In the genomic region with DNA sequence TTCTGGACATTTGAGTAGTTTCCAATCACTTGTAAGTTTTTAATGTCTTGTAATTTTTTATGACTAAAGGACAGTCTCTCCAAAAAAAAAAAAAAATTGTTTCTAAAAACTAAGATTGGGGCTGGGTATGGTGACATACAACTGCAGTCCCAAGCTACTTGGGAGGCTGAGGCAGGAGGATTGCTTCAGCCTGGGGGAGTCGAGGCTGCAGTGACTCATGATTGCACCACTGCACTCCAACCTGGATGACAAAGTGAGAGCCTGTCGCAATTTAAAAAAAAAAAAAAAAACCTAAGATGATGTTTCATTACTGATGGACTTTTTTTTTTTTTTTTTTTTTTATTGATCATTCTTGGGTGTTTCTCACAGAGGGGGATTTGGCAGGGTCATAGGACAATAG, we compare ENCODE assay signal across 19 cellular contexts. TPM values are rescaled to one million over a fixed set of nuclear protein-coding genes. Genes with fewer than 3 reads are reported as not detected.
"Had no signal": no experiment of that assay in that cellular context is flagged by ENCODE, and none has a peak within 500 bp of the region (broad histone marks: within the 10 kb centered on the region; RNA-seq: fewer than 3 reads in every experiment).

No MANE protein-coding gene starts in this region.

- H3K27ac ChIP-seq: ascending aorta, brain microvascular endothelial cell, gastroesophageal sphincter, heart left ventricle, spleen, upper lobe of right lung, WERI-Rb-1 had no signal

- H3K27me3 ChIP-seq: ascending aorta, brain microvascular endothelial cell, gastroesophageal sphincter, heart left ventricle, spleen, upper lobe of right lung had no signal

- DNase-seq: activated CD4-positive, alpha-beta T cell treated with anti-CD3 and anti-CD28 coated beads, Interleukin-2, amount 10 ng/mL, durations not matched to agents 7 days and 5 days; activated CD4-positive, CD25-positive, alpha-beta regulatory T cell treated with anti-CD3 and anti-CD28 coated beads, Interleukin-2, amount 50 U/mL, for 72 hours; activated CD8-positive, alpha-beta T cell treated with anti-CD3 and anti-CD28 coated beads, Interleukin-2, amount 10 ng/mL, durations not matched to agents 7 days and 5 days; activated gamma-delta T cell treated with Interleukin-2 at 50 U/mL for 16 hours; brain microvascular endothelial cell; effector memory CD4-positive, alpha-beta T cell; heart left ventricle; islet precursor cell; left cardiac atrium; occipital lobe; spleen; stimulated activated CD4-positive, alpha-beta T cell treated with anti-CD3 and anti-CD28 coated beads, Interleukin-4, amount 100 ng/mL, for 1 hour; stimulated activated naive CD8-positive, alpha-beta T cell treated with anti-CD3 and anti-CD28 coated beads, Interleukin-15, Interleukin-2, amounts not matched to agents 100 U/mL and 50 U/mL, for 24 hours; upper lobe of right lung; WERI-Rb-1 had no signal

- H3K9me3 ChIP-seq: ascending aorta, gastroesophageal sphincter, heart left ventricle, upper lobe of right lung had no signal

- H3K36me3 ChIP-seq: ascending aorta, brain microvascular endothelial cell, gastroesophageal sphincter, heart left ventricle, spleen, upper lobe of right lung, WERI-Rb-1 had no signal

- ATAC-seq: activated CD8-positive, alpha-beta T cell treated with anti-CD3 and anti-CD28 coated beads, Interleukin-2, amount 10 ng/mL, durations not matched to agents 7 days and 5 days; esophagus mucosa; gastroesophageal sphincter; heart left ventricle; left cardiac atrium; stimulated activated naive CD8-positive, alpha-beta T cell treated with anti-CD3 and anti-CD28 coated beads, Interleukin-15, Interleukin-2, amounts not matched to agents 100 U/mL and 50 U/mL, for 24 hours; upper lobe of right lung had no signal

- H3K4me3 ChIP-seq: ascending aorta, gastroesophageal sphincter, heart left ventricle, spleen, upper lobe of right lung had no signal

- H3K4me1 ChIP-seq: gastroesophageal sphincter, upper lobe of right lung had no signal

RNA-seq across cellular contexts. Expression of a gene that starts 34.4 kb away (rescaled TPM):
- total RNA-seq: activated CD4-positive, alpha-beta T cell treated with anti-CD3 and anti-CD28 coated beads, Interleukin-2, amount 10 ng/mL, durations not matched to agents 7 days and 5 days; activated CD8-positive, alpha-beta T cell treated with anti-CD3 and anti-CD28 coated beads, Interleukin-2, amount 10 ng/mL, durations not matched to agents 7 days and 5 days; mononuclear cell had no signal
